23 cellular contexts compared by ENCODE assay signal in the genomic region with DNA sequence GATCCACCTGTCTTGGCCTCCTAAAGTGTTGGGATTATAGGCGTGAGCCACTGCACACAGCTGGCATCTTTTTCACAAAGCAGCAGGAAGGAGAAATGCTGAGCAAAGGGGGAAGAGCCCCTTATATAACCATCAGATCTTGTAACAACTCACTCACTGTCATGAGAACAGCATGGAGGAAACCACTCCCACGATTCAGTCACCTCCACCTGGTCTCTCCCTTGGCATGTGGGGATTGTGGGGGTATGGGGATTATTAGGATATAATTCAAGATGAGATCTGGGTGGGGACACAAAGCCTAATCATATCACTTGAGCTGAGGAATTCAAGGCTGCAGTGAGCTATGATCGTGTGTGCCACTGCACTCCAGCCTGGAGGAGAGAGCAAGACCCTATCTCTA. TPM values are rescaled to one million over a fixed set of nuclear protein-coding genes. Genes with fewer than 3 reads are reported as not detected.
"Had no signal": no experiment of that assay in that cellular context is flagged by ENCODE, and none has a peak within 500 bp of the region (broad histone marks: within the 10 kb centered on the region; RNA-seq: fewer than 3 reads in every experiment).

No MANE protein-coding gene starts in this region.

- H3K36me3 ChIP-seq: cardiac muscle cell, left lung, neutrophil, spleen, thyroid gland, upper lobe of right lung, WERI-Rb-1 had no signal

- H3K4me3 ChIP-seq: cardiac muscle cell, coronary artery, left lung, spleen, thyroid gland, upper lobe of right lung had no signal

- H3K4me3 Mint-ChIP-seq: activated naive CD8-positive, alpha-beta T cell; effector memory CD8-positive, alpha-beta T cell; nephron progenitor cell had no signal

- DNase-seq: activated CD4-positive, alpha-beta T cell treated with anti-CD3 and anti-CD28 coated beads for 48 hours; activated CD4-positive, alpha-beta T cell treated with anti-CD3 and anti-CD28 coated beads, Interleukin-2, amount 50 U/mL, for 48 hours; activated CD8-positive, alpha-beta memory T cell treated with anti-CD3 and anti-CD28 coated beads for 24 hours; activated effector memory CD4-positive, alpha-beta T cell treated with Interleukin-2 at 50 U/mL for 16 hours; activated naive CD4-positive, alpha-beta T cell treated with Interleukin-2 at 50 U/mL for 16 hours; effector memory CD8-positive, alpha-beta T cell; foreskin fibroblast; kidney glomerular epithelial cell; left lung; naive B cell; nephron progenitor cell; spleen; stimulated activated CD4-positive, alpha-beta T cell treated with anti-CD3 and anti-CD28 coated beads, Interleukin-2, amount 100 ng/mL, for 48 hours; stimulated activated naive CD4-positive, alpha-beta T cell treated with Interleukin-2 at 50 U/mL for 16 hours; thyroid gland; upper lobe of right lung; WERI-Rb-1 had no signal

- ATAC-seq: activated CD4-positive, CD25-positive, alpha-beta regulatory T cell treated with anti-CD3 and anti-CD28 coated beads, Interleukin-2, amount 50 U/mL, for 24 hours; effector memory CD8-positive, alpha-beta T cell; left lung; upper lobe of right lung had no signal

- H3K9me3 Mint-ChIP-seq: effector memory CD8-positive, alpha-beta T cell; naive B cell had no signal

- H3K27me3 ChIP-seq: thyroid gland, upper lobe of right lung had no signal

- H3K9me3 ChIP-seq: left lung, neutrophil, spleen, thyroid gland, upper lobe of right lung had no signal

- H3K27ac ChIP-seq: cardiac muscle cell, left lung, neutrophil, spleen, upper lobe of right lung, WERI-Rb-1 had no signal

- H3K36me3 Mint-ChIP-seq: activated naive CD8-positive, alpha-beta T cell; naive B cell had no signal

- H3K27me3 Mint-ChIP-seq: activated naive CD8-positive, alpha-beta T cell; naive B cell had no signal

- H3K27ac Mint-ChIP-seq: activated naive CD8-positive, alpha-beta T cell; effector memory CD8-positive, alpha-beta T cell; naive B cell; nephron progenitor cell had no signal

- FAIRE-seq: endothelial cell of umbilical vein had no signal

RNA-seq across cellular contexts. Expression of gene MFSD2A, which starts 3.0 kb away (rescaled TPM):
- total RNA-seq: cardiac muscle cell had no signal
